Comparison of ENCODE assay signal across 9 cellular contexts in genomic region chr13:39016789-39017188, GRCh38.
DNase-seq lines count a peak whose midpoint lies in the region; ATAC-seq and TF ChIP-seq lines count a peak whose summit lies in the region.
"Had no signal": no experiment of that assay in that cellular context is flagged by ENCODE, and none has a peak within 500 bp of the region (broad histone marks: within the 10 kb centered on the region; RNA-seq: fewer than 3 reads in every experiment).

No MANE protein-coding gene starts in this region.

- peak overlapping the region; percentile 50 for H3K27ac Mint-ChIP-seq in activated T-cell treated with anti-CD3 and anti-CD28 coated beads, Interleukin-2, amount 50 U/mL, for 24 hours
- H3K27ac Mint-ChIP-seq: dendritic cell treated with granulocyte-macrophage colony-stimulating factor and Interleukin-4, amounts not matched to agents 40 ng/mL and 50 ng/mL, for 4 days had no signal

- H3K4me3 ChIP-seq in fibroblast of pulmonary artery (replicated peaks; ENCODE audit: low read depth, low read length) (no peak overlapping the region), retinal pigment epithelial cell (ENCODE audit: low read length) (no peak overlapping the region)

- H3K4me1 Mint-ChIP-seq in activated T-cell treated with anti-CD3 and anti-CD28 coated beads, Interleukin-2, amount 50 U/mL, for 24 hours (ENCODE audit: low read depth), result peaks cover 6% of the 10 kb centered on the region

- H3K36me3 Mint-ChIP-seq in activated T-cell treated with anti-CD3 and anti-CD28 coated beads, Interleukin-2, amount 50 U/mL, for 24 hours (ENCODE audit: low read depth), result peaks cover 89% of the 10 kb centered on the region

- peak; percentile 75 for ATAC-seq in GM21515 (IDR thresholded peaks at IDR 0.05; ENCODE audit: unreplicated experiment)
- ATAC-seq in HG03520 (IDR thresholded peaks at IDR 0.05; ENCODE audit: unreplicated experiment), result peak; percentile 80

- H3K27me3 Mint-ChIP-seq in activated T-cell treated with anti-CD3 and anti-CD28 coated beads, Interleukin-2, amount 50 U/mL, for 24 hours, result no peaks in the 10 kb centered on the region
- H3K27me3 Mint-ChIP-seq: dendritic cell treated with granulocyte-macrophage colony-stimulating factor and Interleukin-4, amounts not matched to agents 40 ng/mL and 50 ng/mL, for 4 days had no signal

- H3K9me3 Mint-ChIP-seq in activated T-cell treated with anti-CD3 and anti-CD28 coated beads, Interleukin-2, amount 50 U/mL, for 24 hours, result no peaks in the 10 kb centered on the region
- H3K9me3 Mint-ChIP-seq: dendritic cell treated with granulocyte-macrophage colony-stimulating factor and Interleukin-4, amounts not matched to agents 40 ng/mL and 50 ng/mL, for 4 days had no signal

- TF ChIP-seq CTCF in fibroblast of pulmonary artery (IDR thresholded peaks at IDR 0.05; ENCODE audit: low read length, missing control alignments) (peak; percentile 61), retinal pigment epithelial cell (conservative IDR thresholded peaks at IDR 0.05; ENCODE audit: low read depth, low read length) (peak; percentile 64)

- DNase-seq in activated T-cell treated with anti-CD3 and anti-CD28 coated beads, Interleukin-2, amount 50 U/mL, for 24 hours, result no peak
- DNase-seq in activated T-cell treated with anti-CD3 and anti-CD28 coated beads, Interleukin-2, amount 50 U/mL, for 1 hour, result no peak
- peak; percentile 54 for DNase-seq in SW480 (ENCODE audit: low spot score)
- peak; percentile 50 for DNase-seq in fibroblast of pulmonary artery (ENCODE audit: low read depth)
- no peak for DNase-seq in retinal pigment epithelial cell (ENCODE audit: low read depth)
- DNase-seq in GM19238 (ENCODE audit: insufficient read length, low spot score), result no peak

- H3K4me3 Mint-ChIP-seq in activated T-cell treated with anti-CD3 and anti-CD28 coated beads, Interleukin-2, amount 50 U/mL, for 24 hours, result no peak overlapping the region
- H3K4me3 Mint-ChIP-seq: dendritic cell treated with granulocyte-macrophage colony-stimulating factor and Interleukin-4, amounts not matched to agents 40 ng/mL and 50 ng/mL, for 4 days had no signal

Comparison
In these comparisons a context has a peak if more than half of its experiments do, and no peak if none do; other contexts are left out.
1. DNase-seq: peak in SW480 (single experiment) and fibroblast of pulmonary artery (single experiment); none in activated T-cell treated with anti-CD3 and anti-CD28 coated beads, Interleukin-2, amount 50 U/mL, for 24 hours (single experiment), activated T-cell treated with anti-CD3 and anti-CD28 coated beads, Interleukin-2, amount 50 U/mL, for 1 hour (single experiment), retinal pigment epithelial cell (single experiment) and GM19238 (single experiment).